10 cellular contexts compared by ENCODE assay signal in genomic region chr11:121687961-121688566, GRCh38.
DNase-seq lines count a peak whose midpoint lies in the region; ATAC-seq, FAIRE-seq and TF ChIP-seq lines count a peak whose summit lies in the region.
"Had no signal": no experiment of that assay in that cellular context is flagged by ENCODE, and none has a peak within 500 bp of the region (broad histone marks: within the 10 kb centered on the region; RNA-seq: fewer than 3 reads in every experiment).

No MANE protein-coding gene starts in this region.

- ATAC-seq in stimulated activated memory B cell treated with anti-CD40 and anti-IgM and Interleukin-4, amounts not matched to agents 10 μg/mL and 1 μg/mL and 100 μg/mL, for 72 hours, result no peak
- ATAC-seq in HG03039 (IDR thresholded peaks at IDR 0.05; ENCODE audit: unreplicated experiment), result no peak
- ATAC-seq in HG03159 (IDR thresholded peaks at IDR 0.05; ENCODE audit: unreplicated experiment), result no peak
- ATAC-seq: stimulated activated naive B cell treated with anti-CD40 and anti-IgM and Interleukin-4, amounts not matched to agents 10 μg/mL and 1 μg/mL and 100 μg/mL, for 72 hours had no signal

- no peak overlapping the region for H3K27ac Mint-ChIP-seq in stimulated activated memory B cell treated with anti-CD40 and anti-IgM and Interleukin-4, amounts not matched to agents 10 μg/mL and 1 μg/mL and 100 μg/mL, for 72 hours
- H3K27ac Mint-ChIP-seq: stimulated activated naive B cell treated with anti-CD40 and anti-IgM and Interleukin-4, amounts not matched to agents 10 μg/mL and 1 μg/mL and 100 μg/mL, for 72 hours had no signal

- H3K4me2 ChIP-seq in mesendoderm (ENCODE audit: low read length), result no peak overlapping the region

- no CpG with 5 or more reads among the region's 5 CpGs for WGBS in mesendoderm (ENCODE audit: extremely low coverage, insufficient coverage, low lambda C conversion rate)

- H3K9me3 Mint-ChIP-seq in stimulated activated memory B cell treated with anti-CD40 and anti-IgM and Interleukin-4, amounts not matched to agents 10 μg/mL and 1 μg/mL and 100 μg/mL, for 72 hours, result no peaks in the 10 kb centered on the region
- H3K9me3 Mint-ChIP-seq: stimulated activated naive B cell treated with anti-CD40 and anti-IgM and Interleukin-4, amounts not matched to agents 10 μg/mL and 1 μg/mL and 100 μg/mL, for 72 hours had no signal

- no peak overlapping the region for H3K18ac ChIP-seq in mesendoderm (ENCODE audit: low read length)

- H3K4me1 ChIP-seq in ascending aorta, result peaks cover 7 to 8% of the 10 kb centered on the region in 2 donors
- peaks cover 2% of the 10 kb centered on the region for H3K4me1 ChIP-seq in mesendoderm (ENCODE audit: control insufficient read depth, low read depth, low read length)

- no peaks in the 10 kb centered on the region for H3K27me3 ChIP-seq in ascending aorta
- H3K27me3 ChIP-seq in mesendoderm (ENCODE audit: insufficient read depth, low read length, poor library complexity), result no peaks in the 10 kb centered on the region

- H3K27me3 Mint-ChIP-seq in stimulated activated memory B cell treated with anti-CD40 and anti-IgM and Interleukin-4, amounts not matched to agents 10 μg/mL and 1 μg/mL and 100 μg/mL, for 72 hours, result peaks cover 9% of the 10 kb centered on the region

- TF ChIP-seq CTCF in ascending aorta (IDR thresholded peaks at IDR 0.05), result no peak

- no peaks in the 10 kb centered on the region for H3K9me3 ChIP-seq in ascending aorta

- no peak overlapping the region for H4K5ac ChIP-seq in mesendoderm (ENCODE audit: low read length)

- H3K4me3 ChIP-seq in ascending aorta, result no peak overlapping the region
- no peak overlapping the region for H3K4me3 ChIP-seq in mesendoderm (ENCODE audit: low read length)

- H2AK5ac ChIP-seq in mesendoderm (ENCODE audit: low read length), result no peak overlapping the region

- H3K79me2 ChIP-seq in mesendoderm (ENCODE audit: control insufficient read depth, insufficient read depth, low read length), result no peaks in the 10 kb centered on the region

- H3K4ac ChIP-seq in mesendoderm (ENCODE audit: low read depth, low read length), result peak overlapping the region; percentile 5

- DNase-seq in DMS153 (lab: John Stamatoyannopoulos, UW) (peak; percentile 33), HTR-8/SVneo (ENCODE audit: insufficient read length, low spot score) (peak; percentile 56), ascending aorta (ENCODE audit: low spot score in 2 of 2) (no peak), mesendoderm (peak; percentile 78), NCI-H82 (lab: John Stamatoyannopoulos, UW) (no peak)
- DNase-seq: stimulated activated naive B cell treated with anti-CD40 and anti-IgM and Interleukin-4, amounts not matched to agents 10 μg/mL and 1 μg/mL and 100 μg/mL, for 72 hours had no signal

- H3K36me3 ChIP-seq in ascending aorta (no peaks in the 10 kb centered on the region), mesendoderm (ENCODE audit: control insufficient read depth, insufficient read depth, low read length) (no peaks in the 10 kb centered on the region)

- H3K79me1 ChIP-seq in mesendoderm (ENCODE audit: low read length), result no peaks in the 10 kb centered on the region

- peak overlapping the region; percentile 11 to 41 for H3K27ac ChIP-seq in ascending aorta
- peak overlapping the region; percentile 48 for H3K27ac ChIP-seq in mesendoderm (ENCODE audit: low read depth, low read length)
- H3K27ac ChIP-seq: VCaP had no signal

- H3K4me3 Mint-ChIP-seq in stimulated activated memory B cell treated with anti-CD40 and anti-IgM and Interleukin-4, amounts not matched to agents 10 μg/mL and 1 μg/mL and 100 μg/mL, for 72 hours, result no peak overlapping the region
- H3K4me3 Mint-ChIP-seq: stimulated activated naive B cell treated with anti-CD40 and anti-IgM and Interleukin-4, amounts not matched to agents 10 μg/mL and 1 μg/mL and 100 μg/mL, for 72 hours had no signal

- peak overlapping the region; percentile 65 for H3K56ac ChIP-seq in mesendoderm (ENCODE audit: low read length)

- H3K9ac ChIP-seq in mesendoderm (ENCODE audit: low read length), result peak overlapping the region; percentile 23

- intact Hi-C loops in ascending aorta (cut with DNase I), result no loop called here

- H2BK120ac ChIP-seq in mesendoderm (ENCODE audit: low read depth, low read length), result no peak overlapping the region

- H3K36me3 Mint-ChIP-seq in stimulated activated memory B cell treated with anti-CD40 and anti-IgM and Interleukin-4, amounts not matched to agents 10 μg/mL and 1 μg/mL and 100 μg/mL, for 72 hours, result no peaks in the 10 kb centered on the region
- H3K36me3 Mint-ChIP-seq: stimulated activated naive B cell treated with anti-CD40 and anti-IgM and Interleukin-4, amounts not matched to agents 10 μg/mL and 1 μg/mL and 100 μg/mL, for 72 hours had no signal

- no peak overlapping the region for H2BK15ac ChIP-seq in mesendoderm (replicated peaks; ENCODE audit: low read depth)

- no peak overlapping the region for H4K8ac ChIP-seq in mesendoderm (ENCODE audit: low read depth, low read length)

- no peak overlapping the region for H2BK5ac ChIP-seq in mesendoderm (ENCODE audit: low read length)

- H3K23ac ChIP-seq in mesendoderm (ENCODE audit: low read length), result no peak overlapping the region

- FAIRE-seq in HTR-8/SVneo (lab: Jason Lieb, UNC), result peak; percentile 76

- no peaks in the 10 kb centered on the region for H3K4me1 Mint-ChIP-seq in stimulated activated memory B cell treated with anti-CD40 and anti-IgM and Interleukin-4, amounts not matched to agents 10 μg/mL and 1 μg/mL and 100 μg/mL, for 72 hours
- H3K4me1 Mint-ChIP-seq: stimulated activated naive B cell treated with anti-CD40 and anti-IgM and Interleukin-4, amounts not matched to agents 10 μg/mL and 1 μg/mL and 100 μg/mL, for 72 hours had no signal

Comparison
In these comparisons a context has a peak if more than half of its experiments do, and no peak if none do; other contexts are left out.
1. DNase-seq: peak in DMS153 (single experiment), HTR-8/SVneo (single experiment) and mesendoderm (single experiment); none in ascending aorta (0 of 2) and NCI-H82 (single experiment).